Comparison of ENCODE assay signal across 12 cellular contexts in the genomic region with DNA sequence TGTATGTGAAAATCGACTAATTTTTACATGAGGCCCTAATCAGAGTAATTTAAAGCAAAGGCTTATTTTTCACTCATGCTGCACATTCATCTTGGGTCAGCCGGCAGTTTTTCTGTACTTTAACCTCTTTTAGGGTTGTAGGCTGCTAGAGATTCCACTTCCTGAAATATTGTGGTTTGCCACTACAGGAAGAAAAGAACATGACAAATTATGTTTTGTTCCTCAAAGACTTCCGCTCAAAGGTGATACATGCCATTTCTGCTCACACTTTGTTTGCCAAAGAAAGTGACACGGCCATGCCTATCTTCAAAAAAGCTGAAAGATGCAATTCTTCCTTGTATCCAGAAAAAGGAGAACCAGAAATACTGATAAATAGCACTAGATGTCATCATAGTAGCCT.
A peak's percentile ranks its signal among the peaks of the same experiment; 100 is the strongest.
DNase-seq lines count a peak whose midpoint lies in the region; ATAC-seq, FAIRE-seq and TF ChIP-seq lines count a peak whose summit lies in the region.
"Had no signal": no experiment of that assay in that cellular context is flagged by ENCODE, and none has a peak within 500 bp of the region (broad histone marks: within the 10 kb centered on the region; RNA-seq: fewer than 3 reads in every experiment).

No MANE protein-coding gene starts in this region.

- peak; percentile 6 for DNase-seq in activated naive CD4-positive, alpha-beta T cell treated with anti-CD3 and anti-CD28 coated beads for 36 hours
- no peak for DNase-seq in activated naive CD4-positive, alpha-beta T cell treated with anti-CD3 and anti-CD28 coated beads, Interleukin-2, amount 50 U/mL, for 16 hours
- peak in 3 of 34 experiments; percentile 2 to 10 (median 4) for DNase-seq in T-cell
- no peak for DNase-seq in stimulated activated naive CD8-positive, alpha-beta T cell treated with anti-CD3 and anti-CD28 coated beads, Interleukin-15, amount 100 ng/mL, for 72 hours
- no peak for DNase-seq in G401 (ENCODE audit: low spot score)
- DNase-seq in omental fat pad (ENCODE audit: low spot score) = no peak
- no peak for DNase-seq in HTR-8/SVneo (ENCODE audit: insufficient read length, low spot score)
- DNase-seq: glutamatergic neuron; NCI-H1105; stimulated activated CD4-positive, alpha-beta T cell treated with anti-CD3 and anti-CD28 coated beads, Interleukin-2, amount 100 ng/mL, for 48 hours; upper lobe of left lung had no signal

- no peak overlapping the region for H3K4me3 Mint-ChIP-seq in activated naive CD4-positive, alpha-beta T cell treated with anti-CD3 and anti-CD28 coated beads for 36 hours
- H3K4me3 Mint-ChIP-seq in T-cell = peak overlapping the region; percentile 29 to 62 (median 49)
- H3K4me3 Mint-ChIP-seq in stimulated activated naive CD8-positive, alpha-beta T cell treated with anti-CD3 and anti-CD28 coated beads, Interleukin-15, amount 100 ng/mL, for 72 hours = peak overlapping the region; percentile 13 to 26

- no peaks in the 10 kb centered on the region for H3K9me3 Mint-ChIP-seq in activated naive CD4-positive, alpha-beta T cell treated with anti-CD3 and anti-CD28 coated beads for 36 hours
- H3K9me3 Mint-ChIP-seq in T-cell = no peaks in the 10 kb centered on the region
- peaks cover 6 to 23% of the 10 kb centered on the region in 2 donors for H3K9me3 Mint-ChIP-seq in stimulated activated naive CD8-positive, alpha-beta T cell treated with anti-CD3 and anti-CD28 coated beads, Interleukin-15, amount 100 ng/mL, for 72 hours

- no peak for FAIRE-seq in HTR-8/SVneo (lab: Jason Lieb, UNC)

- H3K27me3 Mint-ChIP-seq in activated naive CD4-positive, alpha-beta T cell treated with anti-CD3 and anti-CD28 coated beads for 36 hours (ENCODE audit: low read depth) = no peaks in the 10 kb centered on the region
- no peaks in the 10 kb centered on the region for H3K27me3 Mint-ChIP-seq in T-cell
- no peaks in the 10 kb centered on the region for H3K27me3 Mint-ChIP-seq in stimulated activated naive CD8-positive, alpha-beta T cell treated with anti-CD3 and anti-CD28 coated beads, Interleukin-15, amount 100 ng/mL, for 72 hours

- in situ Hi-C loops in G401 (cut with HindIII; ENCODE audit: low sequenced_read_pairs) = no loop called here

- H3K27ac Mint-ChIP-seq in activated naive CD4-positive, alpha-beta T cell treated with anti-CD3 and anti-CD28 coated beads for 36 hours = no peak overlapping the region
- H3K27ac Mint-ChIP-seq in T-cell = peak overlapping the region; percentile 80 to 86
- H3K27ac Mint-ChIP-seq in stimulated activated naive CD8-positive, alpha-beta T cell treated with anti-CD3 and anti-CD28 coated beads, Interleukin-15, amount 100 ng/mL, for 72 hours = no peak overlapping the region

- peak; percentile 92 for ATAC-seq in HG03175 (IDR thresholded peaks at IDR 0.05; ENCODE audit: unreplicated experiment)
- ATAC-seq in T-cell (replicated peaks in 1 of 4) = peak; percentile 60 to 94 (median 87)
- ATAC-seq in stimulated activated naive CD8-positive, alpha-beta T cell treated with anti-CD3 and anti-CD28 coated beads, Interleukin-15, amount 100 ng/mL, for 72 hours = peak; percentile 54
- ATAC-seq in omental fat pad (ENCODE audit: low FRiP score) = no peak

- H3K36me3 Mint-ChIP-seq in activated naive CD4-positive, alpha-beta T cell treated with anti-CD3 and anti-CD28 coated beads for 36 hours (ENCODE audit: low read depth) = no peaks in the 10 kb centered on the region
- H3K36me3 Mint-ChIP-seq in T-cell = no peaks in the 10 kb centered on the region

- POLR2A ChIA-PET in T-cell (lab: Charles Lee) = no interaction called here

- CTCF ChIA-PET in activated naive CD4-positive, alpha-beta T cell treated with anti-CD3 and anti-CD28 coated beads for 36 hours (lab: Charles Lee) = interaction anchor here (0.9 kb wide), 1 partner anchor 9 kb away, joined by 4 read pairs; no protein-coding TSS in a partner anchor
- CTCF ChIA-PET in T-cell (lab: Charles Lee) = interaction anchor here in 1 of 2 donors (0.6 kb wide), 1 partner anchor 441 kb away, joined by 3 read pairs; no protein-coding TSS in a partner anchor

- intact Hi-C loops in activated naive CD4-positive, alpha-beta T cell treated with anti-CD3 and anti-CD28 coated beads for 36 hours (cut with micrococcal nuclease) = loop anchor here (1.0 to 5.0 kb wide), 3 partner anchors 133 to 415 kb away; partner anchors contain the start of genes CCDC59 and METTL25

- TF ChIP-seq CTCF in omental fat pad (IDR thresholded peaks at IDR 0.05) = no peak

- peaks cover 37% of the 10 kb centered on the region for H3K4me1 Mint-ChIP-seq in activated naive CD4-positive, alpha-beta T cell treated with anti-CD3 and anti-CD28 coated beads for 36 hours (ENCODE audit: low read depth)
- peaks cover 45 to 53% (median 53%) of the 10 kb centered on the region in 3 donors for H3K4me1 Mint-ChIP-seq in T-cell
- peaks cover 47% of the 10 kb centered on the region for H3K4me1 Mint-ChIP-seq in stimulated activated naive CD8-positive, alpha-beta T cell treated with anti-CD3 and anti-CD28 coated beads, Interleukin-15, amount 100 ng/mL, for 72 hours

Comparison
In these comparisons a context has a peak if more than half of its experiments do, and no peak if none do; other contexts are left out.
1. H3K27ac Mint-ChIP-seq: peak in T-cell (2 of 2); none in activated naive CD4-positive, alpha-beta T cell treated with anti-CD3 and anti-CD28 coated beads for 36 hours (single experiment) and stimulated activated naive CD8-positive, alpha-beta T cell treated with anti-CD3 and anti-CD28 coated beads, Interleukin-15, amount 100 ng/mL, for 72 hours (0 of 2).